ENCODE assay signal across 8 cellular contexts in the genomic region with DNA sequence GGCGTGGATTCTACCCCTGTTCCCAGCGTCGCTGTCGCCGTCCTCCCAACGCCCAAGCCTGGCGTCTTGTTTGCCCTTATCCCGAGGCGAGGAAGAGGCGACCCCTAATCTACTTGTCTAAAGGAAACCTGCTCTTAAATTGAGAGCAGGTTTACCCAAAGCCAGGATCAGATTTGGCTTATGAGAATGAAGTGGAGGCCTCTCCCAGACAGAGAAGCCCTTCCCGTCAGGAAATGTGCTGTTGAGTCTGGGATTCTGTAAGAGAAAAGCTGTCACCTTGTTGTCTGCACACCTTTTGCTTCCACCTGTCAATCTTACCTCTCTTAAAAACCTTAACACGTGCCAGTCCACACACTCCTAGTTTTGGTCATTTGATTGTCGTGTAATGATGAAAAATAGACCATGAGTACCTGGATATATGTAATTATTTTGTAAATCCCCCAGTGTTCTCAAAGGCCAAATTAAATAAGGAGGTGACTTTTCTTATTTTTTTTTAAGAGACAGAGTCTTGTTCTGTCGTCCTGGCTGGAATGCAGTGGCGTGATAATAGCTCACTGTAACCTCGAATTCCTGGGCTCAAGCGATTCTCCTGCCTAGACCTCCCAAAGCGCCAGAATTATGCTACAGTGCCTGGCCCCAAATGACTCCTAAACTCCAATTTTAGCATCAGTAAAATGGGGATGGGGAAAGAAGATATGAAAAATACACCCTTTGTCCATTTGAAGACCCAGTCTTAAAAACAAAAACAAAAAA. TPM values are rescaled to one million over a fixed set of nuclear protein-coding genes. Genes with fewer than 3 reads are reported as not detected.
DNase-seq lines count a peak whose midpoint lies in the region; ATAC-seq and TF ChIP-seq lines count a peak whose summit lies in the region.

No MANE protein-coding gene starts in this region.

- no peak for DNase-seq in CD14-positive monocyte (ENCODE audit: low spot score)
- no peak for DNase-seq in Jurkat, Clone E6-1 (ENCODE audit: low read depth, low spot score)
- no peak for DNase-seq in central memory CD8-positive, alpha-beta T cell (ENCODE audit: low spot score in 2 of 2)
- no peak for DNase-seq in naive B cell
- DNase-seq in dermis blood vessel endothelial cell = no peak
- no peak for DNase-seq in NCI-H2081 treated with DMSO at 0.1 percent for 48 hours (lab: John Stamatoyannopoulos, UW)

- H3K4me3 ChIP-seq in Jurkat, Clone E6-1 (ENCODE audit: low read length) = peak overlapping the region; percentile 91

- no peak for ATAC-seq in central memory CD8-positive, alpha-beta T cell (replicated peaks; ENCODE audit: extremely low read depth, poor library complexity, severe bottlenecking)
- ATAC-seq in naive B cell (ENCODE audit: low read depth in 2 of 2) (no peak), GM21737 (IDR thresholded peaks at IDR 0.05; ENCODE audit: unreplicated experiment) (no peak), GM21528 (IDR thresholded peaks at IDR 0.05; ENCODE audit: low FRiP score, unreplicated experiment) (no peak)

- H3K36me3 Mint-ChIP-seq in CD14-positive monocyte (peaks cover 26% of the 10 kb centered on the region in 2 donors), naive B cell (peaks cover 0 to 9% of the 10 kb centered on the region in 2 donors)
- peaks cover 43% of the 10 kb centered on the region for H3K36me3 Mint-ChIP-seq in central memory CD8-positive, alpha-beta T cell (ENCODE audit: insufficient read depth)

- TF ChIP-seq CTCF in CD14-positive monocyte (IDR thresholded peaks at IDR 0.05) = no peak

- H3K27me3 Mint-ChIP-seq in CD14-positive monocyte (ENCODE audit: low read depth in 3 of 3) (no peaks in the 10 kb centered on the region), naive B cell (no peaks in the 10 kb centered on the region)
- H3K27me3 Mint-ChIP-seq in central memory CD8-positive, alpha-beta T cell = no peaks in the 10 kb centered on the region

- H3K27ac Mint-ChIP-seq in CD14-positive monocyte = peak overlapping the region; percentile 99 to 100 (median 100)
- peak overlapping the region; percentile 99 for H3K27ac Mint-ChIP-seq in central memory CD8-positive, alpha-beta T cell (ENCODE audit: low read depth)
- peak overlapping the region; percentile 100 for H3K27ac Mint-ChIP-seq in naive B cell

- intact Hi-C loops in CD14-positive monocyte (cut with micrococcal nuclease) = loop anchor here (2.0 to 10.0 kb wide), 7 partner anchors 46 to 312 kb away; a partner anchor contains a TSS

- H3K4me3 Mint-ChIP-seq in CD14-positive monocyte = peak overlapping the region; percentile 95 to 97
- H3K4me3 Mint-ChIP-seq in central memory CD8-positive, alpha-beta T cell = peak overlapping the region; percentile 94
- peak overlapping the region; percentile 96 to 100 (median 99) for H3K4me3 Mint-ChIP-seq in naive B cell

- H3K9me3 Mint-ChIP-seq in CD14-positive monocyte (peaks cover 0 to 2% (median 0%) of the 10 kb centered on the region in 7 donors), naive B cell (peaks cover 0 to 4% (median 0%) of the 10 kb centered on the region in 7 donors)
- H3K9me3 Mint-ChIP-seq in central memory CD8-positive, alpha-beta T cell = no peaks in the 10 kb centered on the region

- H3K4me1 Mint-ChIP-seq in CD14-positive monocyte (peaks cover 60% of the 10 kb centered on the region), naive B cell (peaks cover 51 to 73% (median 66%) of the 10 kb centered on the region in 3 donors)
- peaks cover 77% of the 10 kb centered on the region for H3K4me1 Mint-ChIP-seq in central memory CD8-positive, alpha-beta T cell

RNA-seq across cellular contexts. Expression of a gene that starts 0.6 kb away (rescaled TPM):
- polyA plus RNA-seq in CD14-positive monocyte = 10 to 100 TPM; 23.0 to 26.2 TPM
- 35.8 TPM for polyA plus RNA-seq in Jurkat, Clone E6-1 (2012; ENCODE audit: insufficient read depth, insufficient read length)
- polyA plus RNA-seq in naive B cell (ENCODE audit: low read depth in 6 of 6) = 10 to 100 TPM; 23.5 to 50.4 (median 37.3) TPM
- 66.9 and 77.4 TPM in 2 replicates for total RNA-seq in dermis blood vessel endothelial cell

RNA-seq across cellular contexts. Expression of a gene that starts 1.1 kb away (rescaled TPM):
- 10 to 100 TPM; 12.9 to 17.7 TPM for polyA plus RNA-seq in CD14-positive monocyte
- 19.3 TPM for polyA plus RNA-seq in Jurkat, Clone E6-1 (2012; ENCODE audit: insufficient read depth, insufficient read length)
- 10 to 100 TPM; 15.3 to 40.2 (median 29.5) TPM for polyA plus RNA-seq in naive B cell (ENCODE audit: low read depth in 6 of 6)
- total RNA-seq in dermis blood vessel endothelial cell = 26.0 and 38.8 TPM in 2 replicates

RNA-seq across cellular contexts. Expression of a gene that starts 56.9 kb away (rescaled TPM):
- polyA plus RNA-seq in CD14-positive monocyte = not detected
- not detected for polyA plus RNA-seq in Jurkat, Clone E6-1 (2012; ENCODE audit: insufficient read depth, insufficient read length)
- not detected for polyA plus RNA-seq in naive B cell (ENCODE audit: low read depth in 6 of 6)
- total RNA-seq in dermis blood vessel endothelial cell = 0.98 and 3.1 TPM in 2 replicates
